Comparison of ENCODE assay signal across 1 cellular context in genomic region chr21:42219606-42220137, GRCh38.
TF ChIP-seq lines count a peak whose summit lies in the region.

No MANE protein-coding gene starts in this region.

TF ChIP-seq in HEK293, 187 proteins besides CTCF, POLR2A, EP300 and RAD21 (continued from another document):
- no peak for TF ChIP-seq ZNF280C (tag by site-specific recombination; IDR thresholded peaks at IDR 0.05)
- TF ChIP-seq ZBTB10 (tag by site-specific recombination; IDR thresholded peaks at IDR 0.05) = 0 out of 2 replicates have a peak, but pooled peaks have one; percentile 22
- TF ChIP-seq SP3 (tag by site-specific recombination; IDR thresholded peaks at IDR 0.05) = peak; percentile 11; the same call in 1 of the 2 replicates
- TF ChIP-seq ZBTB48 (tag by site-specific recombination; IDR thresholded peaks at IDR 0.05) = peak; percentile 43
- no peak for TF ChIP-seq YY2 (tag by site-specific recombination; IDR thresholded peaks at IDR 0.05)
- TF ChIP-seq TCF7L2 (IDR thresholded peaks at IDR 0.05; ENCODE audit: borderline replicate concordance, low read depth, low read length) = no peak
- peak; percentile 41 for TF ChIP-seq PATZ1 (tag by site-specific recombination; IDR thresholded peaks at IDR 0.05)
- peak; percentile 51 for TF ChIP-seq PRDM1 (tag by site-specific recombination; IDR thresholded peaks at IDR 0.05)
- no peak for TF ChIP-seq AEBP2 (tag by site-specific recombination; IDR thresholded peaks at IDR 0.05; ENCODE audit: borderline replicate concordance)
- TF ChIP-seq ZNF624 (tag by site-specific recombination; IDR thresholded peaks at IDR 0.05) = no peak
- TF ChIP-seq ZBTB11 (tag by site-specific recombination; conservative IDR thresholded peaks at IDR 0.05; ENCODE audit: low read depth) = peak; percentile 59
- TF ChIP-seq HIC1 (tag by site-specific recombination; IDR thresholded peaks at IDR 0.05) = no peak
- TF ChIP-seq GLIS1 (tag by site-specific recombination; IDR thresholded peaks at IDR 0.05) = no peak; the same call in 1 of the 2 replicates
- peak; percentile 99 for TF ChIP-seq ZNF335 (tag by site-specific recombination; conservative IDR thresholded peaks at IDR 0.05)
- no peak for TF ChIP-seq ZBTB49 (tag by site-specific recombination; IDR thresholded peaks at IDR 0.05; ENCODE audit: low read depth)
- 0 out of 2 replicates have a peak, but pooled peaks have one; percentile 58 for TF ChIP-seq ZBTB7A (tag by site-specific recombination; IDR thresholded peaks at IDR 0.05; ENCODE audit: low read depth)
- TF ChIP-seq ZNF670 (tag by site-specific recombination; IDR thresholded peaks at IDR 0.05; ENCODE audit: low read depth) = no peak
- TF ChIP-seq KLF8 (tag by site-specific recombination; IDR thresholded peaks at IDR 0.05) = 0 out of 2 replicates have a peak, but pooled peaks have one; percentile 45
- no peak for TF ChIP-seq MEIS1 (CRISPR knock-in tag; IDR thresholded peaks at IDR 0.05; ENCODE audit: borderline replicate concordance)
- peak; percentile 78 for TF ChIP-seq ZNF561 (tag by site-specific recombination; IDR thresholded peaks at IDR 0.05; ENCODE audit: borderline replicate concordance)
